27 cellular contexts compared by ENCODE assay signal in the genomic region with DNA sequence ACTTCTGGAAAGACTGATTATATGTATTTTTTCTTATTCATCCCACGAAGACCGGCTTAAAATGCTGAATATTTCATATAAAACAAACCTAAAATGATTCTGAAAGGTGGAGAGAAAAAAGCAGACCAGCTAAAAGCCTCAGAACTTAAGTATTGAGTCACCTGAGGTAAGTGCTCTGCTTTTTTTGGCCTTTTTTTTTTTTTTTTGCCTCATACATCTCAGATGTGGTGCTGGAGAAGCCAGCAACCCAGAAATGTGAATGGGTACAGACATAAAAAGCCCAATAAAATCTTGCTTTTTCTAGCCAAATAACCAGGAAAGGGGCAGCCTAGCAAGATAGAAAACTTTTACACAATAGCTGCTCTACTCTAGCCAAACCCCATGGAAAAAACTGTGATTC.
"Had no signal": no experiment of that assay in that cellular context is flagged by ENCODE, and none has a peak within 500 bp of the region (broad histone marks: within the 10 kb centered on the region; RNA-seq: fewer than 3 reads in every experiment).

No MANE protein-coding gene starts in this region.

- H2AFZ ChIP-seq: neural progenitor cell, parathyroid adenoma had no signal

- H3K4me3 ChIP-seq: neural progenitor cell, ovary, psoas muscle, right lobe of liver, sigmoid colon, stomach, thoracic aorta, tibial artery, upper lobe of right lung, uterus had no signal

- H3K79me2 ChIP-seq: parathyroid adenoma had no signal

- H3K36me3 ChIP-seq: neural progenitor cell, ovary, right lobe of liver, sigmoid colon, stomach, thoracic aorta, tibial artery, upper lobe of right lung, uterus had no signal

- DNase-seq: naive B cell; naive thymus-derived CD8-positive, alpha-beta T cell; occipital lobe; ovary; posterior cingulate gyrus; psoas muscle; right cardiac atrium; right lobe of liver; sigmoid colon; small intestine; stimulated activated CD4-positive, alpha-beta T cell treated with anti-CD3 and anti-CD28 coated beads, Interleukin-15, amount 100 ng/mL, for 24 hours; stimulated activated CD4-positive, alpha-beta T cell treated with anti-CD3 and anti-CD28 coated beads, Interleukin-2, amount 100 ng/mL, for 24 hours; stimulated activated CD4-positive, alpha-beta T cell treated with anti-CD3 and anti-CD28 coated beads, Interleukin-2, amount 100 ng/mL, for 48 hours; stimulated activated CD4-positive, alpha-beta T cell treated with anti-CD3 and anti-CD28 coated beads, Interleukin-4, amount 100 ng/mL, for 24 hours; stimulated activated naive B cell treated with anti-CD40 and anti-IgM and Interleukin-4, amounts not matched to agents 10 μg/mL and 1 μg/mL and 100 μg/mL, for 72 hours; stimulated activated naive CD4-positive, alpha-beta T cell treated with Interleukin-2 at 50 U/mL for 16 hours; stomach; tibial artery; upper lobe of right lung; uterus had no signal

- H3K27me3 Mint-ChIP-seq: naive thymus-derived CD8-positive, alpha-beta T cell; progenitor cell of endocrine pancreas; stimulated activated naive CD8-positive, alpha-beta T cell treated with anti-CD3 and anti-CD28 coated beads, Interleukin-15, Interleukin-2, amounts not matched to agents 100 ng/mL and 50 ng/mL, for 24 hours had no signal

- H3K36me3 Mint-ChIP-seq: naive B cell; naive thymus-derived CD8-positive, alpha-beta T cell; natural killer cell treated with Interleukin-12 subunit alpha and Interleukin-12 subunit beta and Interleukin-15 and Interleukin-18, amount 100 ng/mL, for 72 hours; neural progenitor cell; stimulated activated effector memory CD8-positive, alpha-beta T cell treated with anti-CD3 and anti-CD28 coated beads, Interleukin-12 subunit alpha, Interleukin-12 subunit beta, amount 100 ng/mL, for 72 hours; stimulated activated naive B cell treated with anti-CD40 and anti-IgM and Interleukin-4, amounts not matched to agents 10 μg/mL and 1 μg/mL and 100 μg/mL, for 72 hours had no signal

- H3K4me1 Mint-ChIP-seq: neural progenitor cell; stimulated activated effector memory CD8-positive, alpha-beta T cell treated with anti-CD3 and anti-CD28 coated beads, Interleukin-12 subunit alpha, Interleukin-12 subunit beta, amount 100 ng/mL, for 72 hours; stimulated activated naive B cell treated with anti-CD40 and anti-IgM and Interleukin-4, amounts not matched to agents 10 μg/mL and 1 μg/mL and 100 μg/mL, for 72 hours had no signal

- H3K27me3 ChIP-seq: neural progenitor cell, ovary, sigmoid colon, stomach, tibial artery, upper lobe of right lung, uterus had no signal

- H3K27ac ChIP-seq: neural progenitor cell, ovary, parathyroid adenoma, psoas muscle, right lobe of liver, sigmoid colon, stomach, thoracic aorta, tibial artery, upper lobe of right lung, uterus had no signal

- H3K4me2 ChIP-seq: neural progenitor cell had no signal

- H3K4me1 ChIP-seq: neural progenitor cell, parathyroid adenoma, psoas muscle, right lobe of liver, sigmoid colon, stomach, tibial artery, upper lobe of right lung, uterus had no signal

- H3K27ac Mint-ChIP-seq: naive B cell; naive thymus-derived CD8-positive, alpha-beta T cell; natural killer cell treated with Interleukin-12 subunit alpha and Interleukin-12 subunit beta and Interleukin-15 and Interleukin-18, amount 100 ng/mL, for 72 hours; neural progenitor cell; progenitor cell of endocrine pancreas; stimulated activated effector memory CD8-positive, alpha-beta T cell treated with anti-CD3 and anti-CD28 coated beads, Interleukin-12 subunit alpha, Interleukin-12 subunit beta, amount 100 ng/mL, for 72 hours; stimulated activated naive B cell treated with anti-CD40 and anti-IgM and Interleukin-4, amounts not matched to agents 10 μg/mL and 1 μg/mL and 100 μg/mL, for 72 hours; stimulated activated naive CD8-positive, alpha-beta T cell treated with anti-CD3 and anti-CD28 coated beads, Interleukin-15, Interleukin-2, amounts not matched to agents 100 ng/mL and 50 ng/mL, for 24 hours had no signal

- ATAC-seq: naive thymus-derived CD8-positive, alpha-beta T cell; natural killer cell treated with Interleukin-12 subunit alpha and Interleukin-12 subunit beta and Interleukin-15 and Interleukin-18, amount 100 ng/mL, for 72 hours; psoas muscle; right cardiac atrium; right lobe of liver; stimulated activated effector memory CD8-positive, alpha-beta T cell treated with anti-CD3 and anti-CD28 coated beads, Interleukin-12 subunit alpha, Interleukin-12 subunit beta, amount 100 ng/mL, for 72 hours; stimulated activated naive B cell treated with anti-CD40 and anti-IgM and Interleukin-4, amounts not matched to agents 10 μg/mL and 1 μg/mL and 100 μg/mL, for 72 hours; upper lobe of right lung had no signal

- H3K9me3 Mint-ChIP-seq: naive B cell; naive thymus-derived CD8-positive, alpha-beta T cell; natural killer cell treated with Interleukin-12 subunit alpha and Interleukin-12 subunit beta and Interleukin-15 and Interleukin-18, amount 100 ng/mL, for 72 hours; stimulated activated effector memory CD8-positive, alpha-beta T cell treated with anti-CD3 and anti-CD28 coated beads, Interleukin-12 subunit alpha, Interleukin-12 subunit beta, amount 100 ng/mL, for 72 hours; stimulated activated naive B cell treated with anti-CD40 and anti-IgM and Interleukin-4, amounts not matched to agents 10 μg/mL and 1 μg/mL and 100 μg/mL, for 72 hours; stimulated activated naive CD8-positive, alpha-beta T cell treated with anti-CD3 and anti-CD28 coated beads, Interleukin-15, Interleukin-2, amounts not matched to agents 100 ng/mL and 50 ng/mL, for 24 hours had no signal

- H3K9me3 ChIP-seq: ovary, psoas muscle, right lobe of liver, sigmoid colon, stomach, thoracic aorta, tibial artery, upper lobe of right lung, uterus had no signal

- H3K4me3 Mint-ChIP-seq: naive B cell; naive thymus-derived CD8-positive, alpha-beta T cell; natural killer cell treated with Interleukin-12 subunit alpha and Interleukin-12 subunit beta and Interleukin-15 and Interleukin-18, amount 100 ng/mL, for 72 hours; neural progenitor cell; stimulated activated effector memory CD8-positive, alpha-beta T cell treated with anti-CD3 and anti-CD28 coated beads, Interleukin-12 subunit alpha, Interleukin-12 subunit beta, amount 100 ng/mL, for 72 hours; stimulated activated naive B cell treated with anti-CD40 and anti-IgM and Interleukin-4, amounts not matched to agents 10 μg/mL and 1 μg/mL and 100 μg/mL, for 72 hours; stimulated activated naive CD8-positive, alpha-beta T cell treated with anti-CD3 and anti-CD28 coated beads, Interleukin-15, Interleukin-2, amounts not matched to agents 100 ng/mL and 50 ng/mL, for 24 hours had no signal
